14 cellular contexts compared by ENCODE assay signal in genomic region chr1:201594575-201595245, GRCh38. TPM values are rescaled to one million over a fixed set of nuclear protein-coding genes. Genes with fewer than 3 reads are reported as not detected.
DNase-seq lines count a peak whose midpoint lies in the region; FAIRE-seq and TF ChIP-seq lines count a peak whose summit lies in the region.
"Had no signal": no experiment of that assay in that cellular context is flagged by ENCODE, and none has a peak within 500 bp of the region (broad histone marks: within the 10 kb centered on the region; RNA-seq: fewer than 3 reads in every experiment).

No MANE protein-coding gene starts in this region.

- no peak for TF ChIP-seq RAD21 in Ishikawa (IDR thresholded peaks at IDR 0.05; ENCODE audit: low read depth)

- DNase-seq in EH (ENCODE audit: low read depth) = peak; percentile 52
- DNase-seq in amniotic stem cell (lab: John Stamatoyannopoulos, UW) = peak; percentile 28
- DNase-seq in myocyte (ENCODE audit: low read depth) = peak; percentile 45
- no peak for DNase-seq in substantia nigra (lab: John Stamatoyannopoulos, UW)
- DNase-seq in NCI-H2029 treated with DMSO at 0.1 percent for 48 hours (lab: John Stamatoyannopoulos, UW) = no peak
- DNase-seq in small intestine = no peak
- no peak for DNase-seq in SHP77 treated with DMSO at 0.1 percent for 48 hours (lab: John Stamatoyannopoulos, UW)
- DNase-seq: activated T-cell treated with anti-CD3 and anti-CD28 coated beads, Interleukin-2, amount 50 U/mL, for 1 hour; central memory CD4-positive, alpha-beta T cell; kidney; NCI-H1694 treated with DMSO at 0.1 percent for 48 hours; PC-3; stimulated activated naive B cell treated with anti-CD40 and anti-IgM and Interleukin-4, amounts not matched to agents 10 μg/mL and 1 μg/mL and 100 μg/mL, for 72 hours had no signal

- WGBS in small intestine, 3 donors = 46 to 54% (median 48%) methylated on average over 9 of the region's 9 CpGs

- H3K9me3 ChIP-seq in small intestine (ENCODE audit: control insufficient read depth, low read depth) = no peaks in the 10 kb centered on the region

- FAIRE-seq in small intestine (lab: Jason Lieb, UNC) = no peak
- FAIRE-seq: kidney had no signal

- H3K27ac ChIP-seq in substantia nigra (ENCODE audit: low read depth, low read length, poor library complexity, severe bottlenecking) (no peak overlapping the region), small intestine (ENCODE audit: low read depth in 1 of 2, low read length in 1 of 2) (no peak overlapping the region)

- no peaks in the 10 kb centered on the region for H3K27me3 ChIP-seq in small intestine (ENCODE audit: control insufficient read depth in 2 of 2, insufficient read depth in 2 of 2, low read length in 2 of 2)

- no peak overlapping the region for H3K4me3 ChIP-seq in small intestine (ENCODE audit: low read depth in 1 of 2, low read length in 2 of 2)

- TF ChIP-seq EP300 in Ishikawa (IDR thresholded peaks at IDR 0.05; ENCODE audit: borderline replicate concordance) = no peak

- no peaks in the 10 kb centered on the region for H3K36me3 ChIP-seq in small intestine (ENCODE audit: control insufficient read depth in 2 of 2, insufficient read depth in 2 of 2, low read length in 2 of 2)

- H3K4me1 ChIP-seq in small intestine (ENCODE audit: control insufficient read depth in 2 of 2, insufficient read depth in 1 of 2, low read depth in 1 of 2, low read length in 1 of 2) = no peaks in the 10 kb centered on the region

TF ChIP-seq in Ishikawa, 13 proteins besides CTCF, POLR2A, EP300 and RAD21:
- TF ChIP-seq REST (IDR thresholded peaks at IDR 0.05; ENCODE audit: low read depth) (peak; percentile 99), TEAD4 (IDR thresholded peaks at IDR 0.05) (no peak), EGR1 (IDR thresholded peaks at IDR 0.05) (no peak), ZBTB7A (IDR thresholded peaks at IDR 0.05; ENCODE audit: low read depth) (0 out of 2 replicates have a peak, but pooled peaks have one; percentile 45), FOXM1 (IDR thresholded peaks at IDR 0.05; ENCODE audit: borderline replicate concordance, low read depth) (no peak), CREB1 (IDR thresholded peaks at IDR 0.05; ENCODE audit: low read depth) (no peak), MAX (IDR thresholded peaks at IDR 0.05) (0 out of 2 replicates have a peak, but pooled peaks have one; percentile 18)

RNA-seq across cellular contexts. Expression of gene NAV1, which starts 55.8 kb away (rescaled TPM):
- 30.5 and 43.3 TPM in 2 replicates for total RNA-seq in myocyte
- 55.9 TPM for polyA plus RNA-seq in myocyte (2012)
- polyA plus RNA-seq in small intestine = 1 to 10 TPM in 1 of 3 donors, under 1 TPM in 2; 0.67 to 6.4 (median 0.81) TPM

Comparison
In these comparisons a context has a peak if more than half of its experiments do, and no peak if none do; other contexts are left out.
1. DNase-seq: peak in EH (single experiment), amniotic stem cell (single experiment) and myocyte (single experiment); none in substantia nigra (0 of 49), NCI-H2029 treated with DMSO at 0.1 percent for 48 hours (single experiment), small intestine (single experiment) and SHP77 treated with DMSO at 0.1 percent for 48 hours (single experiment).